Comparison of ENCODE assay signal across 8 cellular contexts in genomic region chr17:59842901-59843652, GRCh38. TPM values are rescaled to one million over a fixed set of nuclear protein-coding genes. Genes with fewer than 3 reads are reported as not detected.
A peak's percentile ranks its signal among the peaks of the same experiment; 100 is the strongest.
DNase-seq lines count a peak whose midpoint lies in the region; ATAC-seq, FAIRE-seq and TF ChIP-seq lines count a peak whose summit lies in the region.

No MANE protein-coding gene starts in this region.

- H3K4me3 ChIP-seq in DND-41 (ENCODE audit: low read depth in 1 of 2, low read length in 2 of 2) (no peak overlapping the region), HFF-Myc (replicated peaks; ENCODE audit: low read depth, low read length) (no peak overlapping the region), bronchial epithelial cell (ENCODE audit: low read depth, low read length) (no peak overlapping the region), muscle layer of duodenum (ENCODE audit: low read depth in 1 of 2, low read length in 2 of 2) (no peak overlapping the region), thyroid gland (replicated peaks in 1 of 3) (no peak overlapping the region)

- no peaks in the 10 kb centered on the region for H3K9me3 Mint-ChIP-seq in T-cell

- peaks cover 40% of the 10 kb centered on the region for H3K36me3 Mint-ChIP-seq in T-cell

- no peaks in the 10 kb centered on the region for H4K20me1 ChIP-seq in DND-41 (ENCODE audit: insufficient read depth, low read length)

- no peak overlapping the region for H3K27ac ChIP-seq in DND-41 (ENCODE audit: low read length)
- peak overlapping the region; percentile 100 for H3K27ac ChIP-seq in muscle layer of duodenum (ENCODE audit: low read length)
- H3K27ac ChIP-seq in thyroid gland = peak overlapping the region; percentile 33 to 98 (median 93)

- TF ChIP-seq POLR2A in thyroid gland (IDR thresholded peaks at IDR 0.05) = peak in 1 of 2 donors; percentile 22

- DNase-seq in DND-41 (no peak), HFF-Myc (ENCODE audit: extremely low read depth, low read depth) (peak; percentile 89), T-cell (peak in 3 of 34 experiments; percentile 2 to 32 (median 14)), bronchial epithelial cell (ENCODE audit: low read depth) (peak; percentile 99), thyroid gland (peak; percentile 55 to 68), T-helper 9 cell (no peak)

- POLR2A ChIA-PET in T-cell (lab: Charles Lee) = interaction anchor here in 1 of 2 donors (0.6 to 1.0 kb wide), 2 partner anchors 56 to 1211 kb away, joined by 3 to 7 read pairs; no protein-coding TSS in a partner anchor

- peaks cover 27% of the 10 kb centered on the region for H3K36me3 ChIP-seq in DND-41 (ENCODE audit: insufficient read depth, low read length)
- H3K36me3 ChIP-seq in bronchial epithelial cell (ENCODE audit: control insufficient read depth, insufficient read depth, low read length) = peaks cover 4% of the 10 kb centered on the region
- peaks cover 28 to 31% of the 10 kb centered on the region in 2 donors for H3K36me3 ChIP-seq in muscle layer of duodenum (ENCODE audit: control insufficient read depth in 1 of 2, insufficient read depth in 2 of 2, low read length in 2 of 2)
- peaks cover 0 to 13% of the 10 kb centered on the region in 2 donors for H3K36me3 ChIP-seq in thyroid gland

- H3K27me3 Mint-ChIP-seq in T-cell = no peaks in the 10 kb centered on the region

- H3K4me1 Mint-ChIP-seq in T-cell = peaks cover 65 to 84% (median 79%) of the 10 kb centered on the region in 3 donors

- H3K9ac ChIP-seq in DND-41 (ENCODE audit: low read depth, low read length) = no peak overlapping the region

- H3K27me3 ChIP-seq in DND-41 (ENCODE audit: insufficient read depth, low read length, poor library complexity) (no peaks in the 10 kb centered on the region), bronchial epithelial cell (ENCODE audit: control insufficient read depth, insufficient read depth, low read length) (no peaks in the 10 kb centered on the region), muscle layer of duodenum (ENCODE audit: low read depth, low read length) (no peaks in the 10 kb centered on the region), thyroid gland (no peaks in the 10 kb centered on the region)

- CTCF ChIA-PET in T-cell (lab: Charles Lee) = interaction anchor here (0.6 to 1.3 kb wide), 3 partner anchors 57 to 1718 kb away, joined by 3 to 5 read pairs (median 5); no protein-coding TSS in a partner anchor

- intact Hi-C loops in thyroid gland (cut with DNase I) = no loop called here

- H3K9me3 ChIP-seq in DND-41 (ENCODE audit: insufficient read depth, low read length, severe bottlenecking) = no peaks in the 10 kb centered on the region
- H3K9me3 ChIP-seq in muscle layer of duodenum (ENCODE audit: control insufficient read depth in 1 of 2, low read length in 2 of 2) = no peaks in the 10 kb centered on the region
- no peaks in the 10 kb centered on the region for H3K9me3 ChIP-seq in thyroid gland

- FAIRE-seq in bronchial epithelial cell (lab: Jason Lieb, UNC) = no peak

- WGBS in thyroid gland, 2 donors = 86 to 87% methylated on average over 13 of the region's 13 CpGs

- peaks cover 30% of the 10 kb centered on the region for H3K79me2 ChIP-seq in DND-41 (ENCODE audit: insufficient read depth, low read length)

- H2AFZ ChIP-seq in DND-41 (ENCODE audit: low read depth, low read length) = no peak overlapping the region

- TF ChIP-seq CTCF in DND-41 (IDR thresholded peaks at IDR 0.05; ENCODE audit: borderline replicate concordance, extremely low read depth, low read length, poor library complexity, severe bottlenecking) = no peak
- TF ChIP-seq CTCF in HFF-Myc (IDR thresholded peaks at IDR 0.05; ENCODE audit: low read depth, low read length, missing control alignments) = no peak
- TF ChIP-seq CTCF in bronchial epithelial cell (IDR thresholded peaks at IDR 0.05; ENCODE audit: insufficient read depth, low read length, severe bottlenecking) = no peak
- no peak for TF ChIP-seq CTCF in thyroid gland (IDR thresholded peaks at IDR 0.05)

- H3K27ac Mint-ChIP-seq in T-cell = peak overlapping the region; percentile 99 to 100

- no peak overlapping the region for H3K4me2 ChIP-seq in DND-41 (ENCODE audit: insufficient read depth, low read length)

- H3K4me1 ChIP-seq in DND-41 (ENCODE audit: insufficient read depth, low read length) = peaks cover 30% of the 10 kb centered on the region
- H3K4me1 ChIP-seq in muscle layer of duodenum (ENCODE audit: control insufficient read depth in 1 of 2, insufficient read depth in 2 of 2, low read length in 2 of 2) = peaks cover 16 to 22% of the 10 kb centered on the region in 2 donors
- peaks cover 49 to 53% of the 10 kb centered on the region in 2 donors for H3K4me1 ChIP-seq in thyroid gland

- peak overlapping the region; percentile 98 to 100 (median 99) for H3K4me3 Mint-ChIP-seq in T-cell

- ATAC-seq in DND-41 (ENCODE audit: insufficient read depth, low read depth) = 0 out of 3 replicates have a peak, but pooled peaks have one; percentile 7
- ATAC-seq in T-cell (replicated peaks in 1 of 4) = peak in 3 of 4 experiments; percentile 54 to 62 (median 56)
- ATAC-seq in GM21576 (IDR thresholded peaks at IDR 0.05; ENCODE audit: unreplicated experiment) = no peak

RNA-seq across cellular contexts. Expression of gene TUBD1, which starts 49.7 kb away (rescaled TPM):
- total RNA-seq in T-cell (10 to 100 TPM; 16.6 to 27.9 (median 25.1) TPM), bronchial epithelial cell (7.6 TPM in 2 replicates), thyroid gland (10 to 100 TPM; 11.2 to 28.4 (median 17.9) TPM)

RNA-seq across cellular contexts. Expression of gene RPS6KB1, which starts 49.8 kb away (rescaled TPM):
- total RNA-seq in T-cell = 10 to 100 TPM; 57.7 to 90.4 (median 61.7) TPM
- total RNA-seq in bronchial epithelial cell = 37.1 and 39.0 TPM in 2 replicates
- 100 to 1,000 TPM in 1 of 4 donors, 10 to 100 TPM in 3; 40.0 to 200 (median 55.7) TPM for total RNA-seq in thyroid gland

Comparison
In these comparisons a context has a peak if more than half of its experiments do, and no peak if none do; other contexts are left out.
1. DNase-seq: peak in HFF-Myc (single experiment), bronchial epithelial cell (single experiment) and thyroid gland (2 of 2); none in DND-41 (single experiment) and T-helper 9 cell (single experiment).